Comparison of ENCODE assay signal across 17 cellular contexts in genomic region chr5:115417076-115417475, GRCh38.
"Had no signal": no experiment of that assay in that cellular context is flagged by ENCODE, and none has a peak within 500 bp of the region (broad histone marks: within the 10 kb centered on the region; RNA-seq: fewer than 3 reads in every experiment).

No MANE protein-coding gene starts in this region.

- H3K27me3 Mint-ChIP-seq: activated CD4-positive, alpha-beta T cell treated with anti-CD3 and anti-CD28 coated beads, Interleukin-2, amount 10 ng/mL, durations not matched to agents 7 days and 5 days had no signal

- ATAC-seq: psoas muscle; stimulated activated naive CD8-positive, alpha-beta T cell treated with anti-CD3 and anti-CD28 coated beads, Interleukin-15, Interleukin-2, amounts not matched to agents 100 U/mL and 50 U/mL, for 24 hours; upper lobe of right lung had no signal

- H3K9me3 Mint-ChIP-seq: activated CD4-positive, alpha-beta T cell treated with anti-CD3 and anti-CD28 coated beads, Interleukin-2, amount 10 ng/mL, durations not matched to agents 7 days and 5 days; activated naive CD8-positive, alpha-beta T cell treated with anti-CD3 and anti-CD28 coated beads for 36 hours; nephron progenitor cell; T-helper 2 cell treated with Interferon-gamma antibody and Interleukin-4, amounts not matched to agents 5 μg/mL and 100 μg/mL, for 36 hours had no signal

- H3K4me1 Mint-ChIP-seq: activated CD4-positive, alpha-beta T cell treated with anti-CD3 and anti-CD28 coated beads, Interleukin-2, amount 10 ng/mL, durations not matched to agents 7 days and 5 days; nephron progenitor cell had no signal

- H3K27ac ChIP-seq: breast epithelium, psoas muscle, SJSA1, testis, upper lobe of right lung had no signal

- H3K36me3 Mint-ChIP-seq: activated naive CD8-positive, alpha-beta T cell treated with anti-CD3 and anti-CD28 coated beads for 36 hours had no signal

- H3K4me3 Mint-ChIP-seq: activated CD4-positive, alpha-beta T cell treated with anti-CD3 and anti-CD28 coated beads, Interleukin-2, amount 10 ng/mL, durations not matched to agents 7 days and 5 days; activated naive CD8-positive, alpha-beta T cell treated with anti-CD3 and anti-CD28 coated beads for 36 hours; nephron progenitor cell; T-helper 2 cell treated with Interferon-gamma antibody and Interleukin-4, amounts not matched to agents 5 μg/mL and 100 μg/mL, for 36 hours had no signal

- H3K27ac Mint-ChIP-seq: activated CD4-positive, alpha-beta T cell treated with anti-CD3 and anti-CD28 coated beads, Interleukin-2, amount 10 ng/mL, durations not matched to agents 7 days and 5 days; activated naive CD8-positive, alpha-beta T cell treated with anti-CD3 and anti-CD28 coated beads for 36 hours; nephron progenitor cell; T-helper 2 cell treated with Interferon-gamma antibody and Interleukin-4, amounts not matched to agents 5 μg/mL and 100 μg/mL, for 36 hours had no signal

- H3K9me3 ChIP-seq: breast epithelium, psoas muscle, SJSA1, testis, upper lobe of right lung had no signal

- H3K4me3 ChIP-seq: breast epithelium, psoas muscle, SJSA1, testis, upper lobe of right lung had no signal

- H3K36me3 ChIP-seq: breast epithelium, SJSA1, upper lobe of right lung had no signal

- H3K4me1 ChIP-seq: breast epithelium, testis had no signal

- H3K27me3 ChIP-seq: breast epithelium, SJSA1, testis, upper lobe of right lung had no signal

- DNase-seq: activated CD4-positive, alpha-beta T cell treated with anti-CD3 and anti-CD28 coated beads, Interleukin-2, amount 10 ng/mL, durations not matched to agents 7 days and 5 days; activated CD4-positive, CD25-positive, alpha-beta regulatory T cell; activated CD8-positive, alpha-beta memory T cell treated with anti-CD3 and anti-CD28 coated beads, Interleukin-2, amount 50 U/mL, for 48 hours; activated naive CD8-positive, alpha-beta T cell treated with anti-CD3 and anti-CD28 coated beads for 36 hours; aorta; erythroblast; glutamatergic neuron; nephron progenitor cell; psoas muscle; stimulated activated CD4-positive, alpha-beta T cell treated with anti-CD3 and anti-CD28 coated beads, Interleukin-4, amount 100 ng/mL, for 1 hour; stimulated activated naive CD8-positive, alpha-beta T cell treated with anti-CD3 and anti-CD28 coated beads, Interleukin-15, Interleukin-2, amounts not matched to agents 100 U/mL and 50 U/mL, for 24 hours; SW 1271; testis; upper lobe of right lung had no signal
